Comparison of ENCODE assay signal across 10 cellular contexts in genomic region chr1:26127235-26128163, GRCh38. TPM values are rescaled to one million over a fixed set of nuclear protein-coding genes. Genes with fewer than 3 reads are reported as not detected.
DNase-seq lines count a peak whose midpoint lies in the region; ATAC-seq and TF ChIP-seq lines count a peak whose summit lies in the region.
"Had no signal": no experiment of that assay in that cellular context is flagged by ENCODE, and none has a peak within 500 bp of the region (broad histone marks: within the 10 kb centered on the region; RNA-seq: fewer than 3 reads in every experiment).

No MANE protein-coding gene starts in this region.

- H3K9ac ChIP-seq in colonic mucosa (ENCODE audit: low read depth in 2 of 2, low read length in 2 of 2), result peak overlapping the region; percentile 66 to 73

- BruUV-seq in PC-9 (replicated peaks; lab: Mats Ljungman, UMichigan), result no TSS peak

- CTCF ChIA-PET in CD8-positive, alpha-beta T cell (lab: Charles Lee), result interaction anchor here (0.6 to 9.0 kb wide), 13 partner anchors 9 to 232 kb away, joined by 3 to 110 read pairs (median 5); partner anchors contain the start of genes FAM110D and ZNF593
- CTCF ChIA-PET in PC-9 (lab: Charles Lee), result interaction anchor here (0.6 to 1.5 kb wide), 6 partner anchors 14 to 250 kb away, joined by 3 to 7 read pairs (median 4); no protein-coding TSS in a partner anchor

- H3K4me3 ChIP-seq in CD8-positive, alpha-beta T cell (ENCODE audit: low read depth, low read length), result peak overlapping the region; percentile 12
- H3K4me3 ChIP-seq in PC-9 (no peak overlapping the region), colonic mucosa (peak overlapping the region; percentile 38), neutrophil (ENCODE audit: low read depth in 1 of 2, low read length in 1 of 2) (peak overlapping the region; percentile 48 to 50), SJCRH30 (no peak overlapping the region)

- peaks cover 9% of the 10 kb centered on the region for H3K36me3 Mint-ChIP-seq in CD8-positive, alpha-beta T cell

- H3K9me3 Mint-ChIP-seq in CD8-positive, alpha-beta T cell, result no peaks in the 10 kb centered on the region

- peaks cover 21% of the 10 kb centered on the region for H3K79me2 ChIP-seq in PC-9 (ENCODE audit: low read depth)

- H3K9me3 ChIP-seq in CD8-positive, alpha-beta T cell (ENCODE audit: low read length), result no peaks in the 10 kb centered on the region
- no peaks in the 10 kb centered on the region for H3K9me3 ChIP-seq in PC-9 (ENCODE audit: insufficient read depth, low read depth)
- no peaks in the 10 kb centered on the region for H3K9me3 ChIP-seq in colonic mucosa
- H3K9me3 ChIP-seq in neutrophil, result no peaks in the 10 kb centered on the region
- H3K9me3 ChIP-seq in SJCRH30 (replicated peaks), result no peaks in the 10 kb centered on the region

- no peak overlapping the region for H2AFZ ChIP-seq in PC-9

- H3F3A ChIP-seq in PC-9 (ENCODE audit: insufficient read depth, low read depth), result peaks cover 39% of the 10 kb centered on the region

- H3K4me1 ChIP-seq in CD8-positive, alpha-beta T cell (ENCODE audit: insufficient read depth, low read length), result peaks cover 26% of the 10 kb centered on the region
- H3K4me1 ChIP-seq in PC-9 (replicated peaks; ENCODE audit: insufficient read depth) (peaks cover 52% of the 10 kb centered on the region), colonic mucosa (no peaks in the 10 kb centered on the region), neutrophil (ENCODE audit: control insufficient read depth in 1 of 2, insufficient read depth in 1 of 2, low read depth in 1 of 2, low read length in 1 of 2) (peaks cover 61 to 62% of the 10 kb centered on the region in 2 experiments), SJCRH30 (no peaks in the 10 kb centered on the region)

- peak in 1 of 7 experiments; percentile 46 for DNase-seq in CD8-positive, alpha-beta T cell
- DNase-seq in PC-9 (no peak), colonic mucosa (peak; percentile 53), SJCRH30 (no peak), activated gamma-delta T cell (lab: John Stamatoyannopoulos, UW) (no peak), globus pallidus (ENCODE audit: low spot score) (no peak)
- DNase-seq in activated CD4-positive, CD25-positive, alpha-beta regulatory T cell treated with anti-CD3 and anti-CD28 coated beads, Interleukin-2, amount 50 U/mL, for 72 hours, result no peak
- DNase-seq: GDM1 had no signal

- peaks cover 40% of the 10 kb centered on the region for H3K4me1 Mint-ChIP-seq in CD8-positive, alpha-beta T cell (ENCODE audit: low read depth)

- no peak overlapping the region for H3K27ac ChIP-seq in CD8-positive, alpha-beta T cell (ENCODE audit: low read depth, low read length)
- H3K27ac ChIP-seq in PC-9 (peak overlapping the region; percentile 95), colonic mucosa (peak overlapping the region; percentile 97), neutrophil (peak overlapping the region; percentile 85), SJCRH30 (no peak overlapping the region)

- peak overlapping the region; percentile 37 for H3K27ac Mint-ChIP-seq in CD8-positive, alpha-beta T cell

- POLR2A ChIA-PET in CD8-positive, alpha-beta T cell (lab: Charles Lee), result interaction anchor here (0.7 to 2.8 kb wide), 7 partner anchors 11 to 20 kb away, joined by 3 to 19 read pairs (median 8); partner anchors contain the start of gene PDIK1L
- POLR2A ChIA-PET in PC-9 (lab: Charles Lee; ENCODE audit: unreplicated experiment), result interaction anchor here (0.6 kb wide), 2 partner anchors 14 to 264 kb away, joined by 3 to 6 read pairs; no protein-coding TSS in a partner anchor

- TF ChIP-seq CTCF in CD8-positive, alpha-beta T cell (IDR thresholded peaks at IDR 0.05), result no peak
- no peak for TF ChIP-seq CTCF in PC-9 (conservative IDR thresholded peaks at IDR 0.05)
- no peak for TF ChIP-seq CTCF in colonic mucosa (IDR thresholded peaks at IDR 0.05)
- TF ChIP-seq CTCF in neutrophil (IDR thresholded peaks at IDR 0.05), result no peak

- no peaks in the 10 kb centered on the region for H3K27me3 ChIP-seq in CD8-positive, alpha-beta T cell (ENCODE audit: insufficient read depth, low read length)
- H3K27me3 ChIP-seq in PC-9 (ENCODE audit: insufficient read depth, low read depth) (no peaks in the 10 kb centered on the region), colonic mucosa (no peaks in the 10 kb centered on the region), neutrophil (no peaks in the 10 kb centered on the region), SJCRH30 (peaks cover 15% of the 10 kb centered on the region)

- H3K9me2 ChIP-seq in PC-9 (ENCODE audit: insufficient read depth), result no peaks in the 10 kb centered on the region

- H3K4me3 Mint-ChIP-seq in CD8-positive, alpha-beta T cell, result no peak overlapping the region

- intact Hi-C loops in CD8-positive, alpha-beta T cell (cut with DNase I, micrococcal nuclease), result loop anchor here (2.0 to 5.0 kb wide), 2 partner anchors 17 to 345 kb away; partner anchors contain the start of gene HMGN2 (in 1 of the 2)
- intact Hi-C loops in PC-9 (cut with micrococcal nuclease; ENCODE audit: unreplicated experiment), result no loop called here
- intact Hi-C loops in colonic mucosa (cut with DNase I), result no loop called here

- peak overlapping the region; percentile 52 for H3K4me2 ChIP-seq in PC-9

- no peaks in the 10 kb centered on the region for H3K36me3 ChIP-seq in CD8-positive, alpha-beta T cell (ENCODE audit: insufficient read depth, low read length)
- peaks cover 9% of the 10 kb centered on the region for H3K36me3 ChIP-seq in PC-9 (ENCODE audit: low read depth)
- H3K36me3 ChIP-seq in colonic mucosa, result no peaks in the 10 kb centered on the region
- no peaks in the 10 kb centered on the region for H3K36me3 ChIP-seq in neutrophil
- no peaks in the 10 kb centered on the region for H3K36me3 ChIP-seq in SJCRH30

- H3K27me3 Mint-ChIP-seq in CD8-positive, alpha-beta T cell (ENCODE audit: low read depth), result no peaks in the 10 kb centered on the region

- ATAC-seq in CD8-positive, alpha-beta T cell, result no peak

- H4K20me1 ChIP-seq in PC-9 (ENCODE audit: insufficient read depth), result no peaks in the 10 kb centered on the region

RNA-seq across cellular contexts. Expression of gene PDIK1L, which starts 15.9 kb away (rescaled TPM):
- 10 to 100 TPM; 10.2 to 10.8 TPM for total RNA-seq in CD8-positive, alpha-beta T cell
- 7.6 and 8.4 TPM in 2 replicates for total RNA-seq in PC-9 (2021)
- total RNA-seq in colonic mucosa, result 10 to 100 TPM; 12.5 to 14.8 TPM
- 8.1 and 8.7 TPM in 2 replicates for total RNA-seq in SJCRH30 (2014; rRNA removed; shearing (Covaris generic))

RNA-seq across cellular contexts. Expression of gene FAM110D, which starts 31.4 kb away (rescaled TPM):
- not detected for total RNA-seq in CD8-positive, alpha-beta T cell
- 0.23 TPM in 1 of 2 replicates, not detected in the other for total RNA-seq in PC-9 (2021)
- 1 to 10 TPM in 1 of 2 donors, under 1 TPM in 1; 0.57 to 1.1 TPM for total RNA-seq in colonic mucosa
- 0.10 and 0.18 TPM in 2 replicates for total RNA-seq in SJCRH30 (2014; rRNA removed; shearing (Covaris generic))
- total RNA-seq: T-helper 1 cell treated with Interleukin-12 subunit alpha and Interleukin-12 subunit beta and Interleukin-4 antibody, amounts not matched to agents 30 ng/mL and 1 ng/mL, for 36 hours had no signal

RNA-seq across cellular contexts. Expression of gene C1orf232, which starts 41.3 kb away (rescaled TPM):
- not detected for total RNA-seq in CD8-positive, alpha-beta T cell
- total RNA-seq in PC-9 (2021) (not detected in 2 replicates), colonic mucosa (not detected)
- 0.18 TPM in 1 of 2 replicates, not detected in the other for total RNA-seq in SJCRH30 (2014; rRNA removed; shearing (Covaris generic))
- total RNA-seq: T-helper 1 cell treated with Interleukin-12 subunit alpha and Interleukin-12 subunit beta and Interleukin-4 antibody, amounts not matched to agents 30 ng/mL and 1 ng/mL, for 36 hours had no signal

RNA-seq across cellular contexts. Expression of gene ZNF593, which starts 42.2 kb away (rescaled TPM):
- total RNA-seq in CD8-positive, alpha-beta T cell, result 1 to 10 TPM; 8.1 to 8.8 TPM
- 37.0 and 55.9 TPM in 2 replicates for total RNA-seq in PC-9 (2021)
- total RNA-seq in colonic mucosa, result 10 to 100 TPM; 22.0 to 47.7 TPM
- total RNA-seq in SJCRH30 (2014; rRNA removed; shearing (Covaris generic)), result 27.4 and 38.8 TPM in 2 replicates

RNA-seq across cellular contexts. Expression of gene ZNF593OS, which starts 44.1 kb away (rescaled TPM):
- total RNA-seq in CD8-positive, alpha-beta T cell, result not detected
- total RNA-seq in PC-9 (2021), result not detected in 2 replicates
- total RNA-seq in colonic mucosa, result not detected
- total RNA-seq in SJCRH30 (2014; rRNA removed; shearing (Covaris generic)), result not detected in 2 replicates
- total RNA-seq: T-helper 1 cell treated with Interleukin-12 subunit alpha and Interleukin-12 subunit beta and Interleukin-4 antibody, amounts not matched to agents 30 ng/mL and 1 ng/mL, for 36 hours had no signal

Comparison
In these comparisons a context has a peak if more than half of its experiments do, and no peak if none do; other contexts are left out.
1. H3K27ac ChIP-seq: peak in PC-9 (single experiment), colonic mucosa (single experiment) and neutrophil (single experiment); none in CD8-positive, alpha-beta T cell (single experiment) and SJCRH30 (single experiment).
2. H3K4me3 ChIP-seq: peak in CD8-positive, alpha-beta T cell (single experiment), colonic mucosa (single experiment) and neutrophil (2 of 2); none in PC-9 (single experiment) and SJCRH30 (single experiment).
3. intact Hi-C loops: an anchor here in CD8-positive, alpha-beta T cell (2.0 to 5.0 kb wide); none called in PC-9 and colonic mucosa.